ENCODE assay signal across 9 cellular contexts in genomic region chr2:71277159-71277498, GRCh38. TPM values are rescaled to one million over a fixed set of nuclear protein-coding genes. Genes with fewer than 3 reads are reported as not detected.
DNase-seq lines count a peak whose midpoint lies in the region; ATAC-seq and TF ChIP-seq lines count a peak whose summit lies in the region.
"Had no signal": no experiment of that assay in that cellular context is flagged by ENCODE, and none has a peak within 500 bp of the region (broad histone marks: within the 10 kb centered on the region; RNA-seq: fewer than 3 reads in every experiment).

No MANE protein-coding gene starts in this region.

- H3K27me3 ChIP-seq in HL-60 (ENCODE audit: insufficient read depth, poor library complexity, severe bottlenecking), result peaks cover 4% of the 10 kb centered on the region

- DNase-seq in HL-60 (ENCODE audit: low read depth in 1 of 2, low spot score in 1 of 2) (no peak), immature natural killer cell (no peak), GM03348 (ENCODE audit: low spot score) (no peak)
- DNase-seq in activated naive CD8-positive, alpha-beta T cell treated with anti-CD3 and anti-CD28 coated beads, Interleukin-2, amount 50 U/mL, for 24 hours, result no peak
- DNase-seq in stimulated activated naive B cell treated with anti-CD40 and anti-IgM and Interleukin-4, amounts not matched to agents 10 μg/mL and 1 μg/mL and 100 μg/mL, for 72 hours, result no peak
- DNase-seq in stimulated activated naive CD4-positive, alpha-beta T cell treated with Interleukin-2 at 50 U/mL for 16 hours (lab: John Stamatoyannopoulos, UW), result no peak

- H3K4me3 ChIP-seq in HL-60 (replicated peaks; ENCODE audit: insufficient read depth, low read length), result peak overlapping the region; percentile 85

- TF ChIP-seq CTCF in HL-60 (IDR thresholded peaks at IDR 0.05; ENCODE audit: insufficient read depth, low read length), result no peak

- H3K27ac ChIP-seq in HL-60 (replicated peaks), result peak overlapping the region; percentile 58
- H3K27ac ChIP-seq: foreskin keratinocyte had no signal

- peaks cover 84% of the 10 kb centered on the region for H3K27me3 Mint-ChIP-seq in activated naive CD8-positive, alpha-beta T cell treated with anti-CD3 and anti-CD28 coated beads, Interleukin-2, amount 50 U/mL, for 24 hours
- peaks cover 4 to 26% (median 23%) of the 10 kb centered on the region in 3 donors for H3K27me3 Mint-ChIP-seq in immature natural killer cell (ENCODE audit: low read depth in 3 of 3)
- peaks cover 57 to 69% of the 10 kb centered on the region in 2 donors for H3K27me3 Mint-ChIP-seq in stimulated activated naive B cell treated with anti-CD40 and anti-IgM and Interleukin-4, amounts not matched to agents 10 μg/mL and 1 μg/mL and 100 μg/mL, for 72 hours

- no peaks in the 10 kb centered on the region for H3K9me3 Mint-ChIP-seq in activated naive CD8-positive, alpha-beta T cell treated with anti-CD3 and anti-CD28 coated beads, Interleukin-2, amount 50 U/mL, for 24 hours
- H3K9me3 Mint-ChIP-seq in immature natural killer cell, result peaks cover 0 to 3% (median 0%) of the 10 kb centered on the region in 6 donors
- H3K9me3 Mint-ChIP-seq in stimulated activated naive B cell treated with anti-CD40 and anti-IgM and Interleukin-4, amounts not matched to agents 10 μg/mL and 1 μg/mL and 100 μg/mL, for 72 hours, result peaks cover 1 to 4% of the 10 kb centered on the region in 2 donors

- no peak for ATAC-seq in activated naive CD8-positive, alpha-beta T cell treated with anti-CD3 and anti-CD28 coated beads, Interleukin-2, amount 50 U/mL, for 24 hours
- ATAC-seq in stimulated activated naive B cell treated with anti-CD40 and anti-IgM and Interleukin-4, amounts not matched to agents 10 μg/mL and 1 μg/mL and 100 μg/mL, for 72 hours (replicated peaks), result no peak
- ATAC-seq in HG03378 (IDR thresholded peaks at IDR 0.05; ENCODE audit: unreplicated experiment) (no peak), GM18867 (IDR thresholded peaks at IDR 0.05; ENCODE audit: unreplicated experiment) (no peak)

- H3K27ac Mint-ChIP-seq in activated naive CD8-positive, alpha-beta T cell treated with anti-CD3 and anti-CD28 coated beads, Interleukin-2, amount 50 U/mL, for 24 hours, result no peak overlapping the region
- no peak overlapping the region for H3K27ac Mint-ChIP-seq in immature natural killer cell
- no peak overlapping the region for H3K27ac Mint-ChIP-seq in stimulated activated naive B cell treated with anti-CD40 and anti-IgM and Interleukin-4, amounts not matched to agents 10 μg/mL and 1 μg/mL and 100 μg/mL, for 72 hours

- H3K4me3 Mint-ChIP-seq in activated naive CD8-positive, alpha-beta T cell treated with anti-CD3 and anti-CD28 coated beads, Interleukin-2, amount 50 U/mL, for 24 hours, result peak overlapping the region; percentile 79
- peak overlapping the region; percentile 72 to 85 (median 82) for H3K4me3 Mint-ChIP-seq in immature natural killer cell
- peak overlapping the region; percentile 84 to 86 for H3K4me3 Mint-ChIP-seq in stimulated activated naive B cell treated with anti-CD40 and anti-IgM and Interleukin-4, amounts not matched to agents 10 μg/mL and 1 μg/mL and 100 μg/mL, for 72 hours

- no peaks in the 10 kb centered on the region for H3K36me3 Mint-ChIP-seq in activated naive CD8-positive, alpha-beta T cell treated with anti-CD3 and anti-CD28 coated beads, Interleukin-2, amount 50 U/mL, for 24 hours (ENCODE audit: low read depth)
- no peaks in the 10 kb centered on the region for H3K36me3 Mint-ChIP-seq in immature natural killer cell
- H3K36me3 Mint-ChIP-seq in stimulated activated naive B cell treated with anti-CD40 and anti-IgM and Interleukin-4, amounts not matched to agents 10 μg/mL and 1 μg/mL and 100 μg/mL, for 72 hours, result peaks cover 2 to 3% of the 10 kb centered on the region in 2 donors

- peaks cover 18% of the 10 kb centered on the region for H3K4me1 Mint-ChIP-seq in activated naive CD8-positive, alpha-beta T cell treated with anti-CD3 and anti-CD28 coated beads, Interleukin-2, amount 50 U/mL, for 24 hours
- peaks cover 14 to 18% of the 10 kb centered on the region in 2 donors for H3K4me1 Mint-ChIP-seq in immature natural killer cell
- H3K4me1 Mint-ChIP-seq in stimulated activated naive B cell treated with anti-CD40 and anti-IgM and Interleukin-4, amounts not matched to agents 10 μg/mL and 1 μg/mL and 100 μg/mL, for 72 hours, result peaks cover 5 to 21% of the 10 kb centered on the region in 2 donors

RNA-seq across cellular contexts. Expression of gene PAIP2B, which starts 50.2 kb away (rescaled TPM):
- 1 to 10 TPM; 1.3 to 2.5 (median 1.6) TPM for polyA plus RNA-seq in immature natural killer cell

RNA-seq across cellular contexts. Expression of gene ZNF638, which starts 54.5 kb away (rescaled TPM):
- polyA plus RNA-seq in immature natural killer cell, result 10 to 100 TPM in 2 of 3 donors, 1 to 10 TPM in 1; 9.4 to 37.7 (median 21.8) TPM
